27 cellular contexts compared by ENCODE assay signal in the genomic region with DNA sequence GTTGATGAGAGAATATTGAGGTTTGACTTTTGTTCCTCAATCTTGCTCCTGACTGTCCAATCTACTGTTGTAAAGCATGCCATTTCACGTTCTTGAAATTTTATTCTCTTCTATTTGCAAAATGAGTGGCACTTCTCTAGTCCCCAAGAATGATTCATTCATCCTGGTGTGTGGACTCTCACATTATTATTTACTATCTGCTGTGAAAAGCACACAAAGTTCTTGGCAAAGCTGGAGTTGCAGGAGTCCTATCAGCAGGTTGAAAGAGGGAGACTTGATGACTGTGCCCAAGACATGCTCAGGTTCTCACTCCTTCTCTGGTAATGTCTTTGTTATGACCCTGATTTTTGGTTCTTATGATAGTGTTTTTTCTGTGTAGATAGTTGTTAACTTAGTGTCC.
"Had no signal": no experiment of that assay in that cellular context is flagged by ENCODE, and none has a peak within 500 bp of the region (broad histone marks: within the 10 kb centered on the region; RNA-seq: fewer than 3 reads in every experiment).

No MANE protein-coding gene starts in this region.

- H3K4me3 ChIP-seq: left ventricle myocardium inferior, lung, neural progenitor cell, right atrium auricular region, right lobe of liver, skin epidermis, stomach, testis, thyroid gland, transverse colon, upper lobe of left lung had no signal

- H3K4me1 ChIP-seq: left ventricle myocardium inferior, neural progenitor cell, parathyroid adenoma, right atrium auricular region, right lobe of liver, stomach, testis, thyroid gland, transverse colon, upper lobe of left lung had no signal

- H3K27ac ChIP-seq: left ventricle myocardium inferior, neural progenitor cell, neutrophil, parathyroid adenoma, right atrium auricular region, right lobe of liver, skin epidermis, stomach, testis, thyroid gland, transverse colon, upper lobe of left lung had no signal

- H3K9me3 ChIP-seq: neutrophil, right atrium auricular region, right lobe of liver, testis, thyroid gland, transverse colon, upper lobe of left lung had no signal

- H3K36me3 ChIP-seq: left ventricle myocardium inferior, neural progenitor cell, neutrophil, right atrium auricular region, right lobe of liver, stomach, thyroid gland, transverse colon, upper lobe of left lung had no signal

- H3K79me2 ChIP-seq: parathyroid adenoma had no signal

- H3K4me2 ChIP-seq: neural progenitor cell had no signal

- ATAC-seq: left cardiac atrium; natural killer cell; stimulated activated naive B cell treated with anti-CD40 and anti-IgM and Interleukin-4, amounts not matched to agents 10 μg/mL and 1 μg/mL and 100 μg/mL, for 72 hours; stimulated activated naive CD8-positive, alpha-beta T cell treated with anti-CD3 and anti-CD28 coated beads, Interleukin-15, Interleukin-2, amounts not matched to agents 100 U/mL and 50 U/mL, for 24 hours had no signal

- H3K27me3 ChIP-seq: neural progenitor cell, neutrophil, right atrium auricular region, right lobe of liver, stomach, testis, thyroid gland, transverse colon, upper lobe of left lung had no signal

- H3K9ac ChIP-seq: neural progenitor cell, parathyroid adenoma had no signal

- H2AFZ ChIP-seq: neural progenitor cell, parathyroid adenoma had no signal

- DNase-seq: hippocampal formation; kidney glomerular epithelial cell; left cardiac atrium; left ventricle myocardium inferior; mesendoderm; naive B cell; natural killer cell; nephron progenitor cell; occipital lobe; right lobe of liver; stimulated activated CD4-positive, alpha-beta T cell treated with anti-CD3 and anti-CD28 coated beads, Interleukin-12 subunit alpha, Interleukin-12 subunit beta, amount 100 ng/mL, for 4 hours; stimulated activated CD4-positive, alpha-beta T cell treated with anti-CD3 and anti-CD28 coated beads, Interleukin-15, amount 100 ng/mL, for 24 hours; stimulated activated CD4-positive, alpha-beta T cell treated with anti-CD3 and anti-CD28 coated beads, Interleukin-2, amount 100 ng/mL, for 24 hours; stimulated activated CD4-positive, alpha-beta T cell treated with anti-CD3 and anti-CD28 coated beads, Interleukin-4, amount 100 ng/mL, for 1 hour; stimulated activated naive B cell treated with anti-CD40 and anti-IgM and Interleukin-4, amounts not matched to agents 10 μg/mL and 1 μg/mL and 100 μg/mL, for 72 hours; stimulated activated naive CD8-positive, alpha-beta T cell treated with anti-CD3 and anti-CD28 coated beads, Interleukin-15, Interleukin-2, amounts not matched to agents 100 U/mL and 50 U/mL, for 24 hours; stomach; testis; thyroid gland; transverse colon; upper lobe of left lung had no signal
